9 cellular contexts compared by ENCODE assay signal in the genomic region with DNA sequence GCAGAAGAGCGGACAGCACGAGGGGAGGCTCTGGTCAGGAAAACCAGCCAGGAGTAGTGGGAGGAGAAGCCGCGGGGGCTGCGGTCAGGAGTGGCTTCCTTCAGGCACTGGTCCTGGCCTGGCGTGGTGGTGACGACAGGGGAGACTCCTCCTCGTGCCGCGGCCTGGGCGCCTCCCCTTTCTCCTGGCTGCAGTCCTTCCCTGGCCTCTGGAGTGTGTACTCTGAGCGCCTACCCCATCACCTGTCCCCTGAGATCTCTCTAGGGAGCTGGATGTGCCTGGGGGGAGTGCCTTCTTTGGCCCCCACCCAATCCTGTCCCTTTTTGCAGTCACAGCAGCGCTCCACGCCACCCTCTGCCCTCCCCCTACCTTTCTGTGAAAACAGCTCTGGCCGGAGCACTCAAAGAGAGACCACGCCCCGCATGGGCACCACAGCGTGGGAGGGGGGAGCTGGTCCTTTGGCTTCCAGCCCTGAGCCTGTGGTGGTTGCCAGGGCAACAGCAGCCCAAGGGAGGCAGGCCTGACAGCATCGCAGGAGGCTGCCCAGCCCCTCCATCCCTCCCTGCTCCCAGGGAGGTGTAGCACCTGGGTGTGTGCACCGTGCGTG.
DNase-seq lines count a peak whose midpoint lies in the region; TF ChIP-seq lines count a peak whose summit lies in the region.
"Had no signal": no experiment of that assay in that cellular context is flagged by ENCODE, and none has a peak within 500 bp of the region (broad histone marks: within the 10 kb centered on the region; RNA-seq: fewer than 3 reads in every experiment).

No MANE protein-coding gene starts in this region.

- CTCF ChIA-PET in GM10248 (lab: Yijun Ruan, JAX), result no interaction called here

- no peak for TF ChIP-seq EP300 in ovary (IDR thresholded peaks at IDR 0.05)

- no peaks in the 10 kb centered on the region for H3K36me3 ChIP-seq in GM23248 (ENCODE audit: low read depth)
- H3K36me3 ChIP-seq in ovary, result no peaks in the 10 kb centered on the region
- H3K36me3 ChIP-seq: neutrophil had no signal

- POLR2A ChIA-PET in GM10248 (lab: Yijun Ruan, JAX), result no interaction called here

- no peaks in the 10 kb centered on the region for H3K27me3 ChIP-seq in GM23248 (replicated peaks; ENCODE audit: insufficient read depth)
- H3K27me3 ChIP-seq in ovary, result no peaks in the 10 kb centered on the region

- in situ Hi-C loops in GM23248 (cut with MboI) (no loop called here), GM13976 (cut with MboI; ENCODE audit: low sequenced_read_pairs, unreplicated experiment) (no loop called here)

- H3K27ac ChIP-seq in GM23248 (no peak overlapping the region), ovary (peak overlapping the region; percentile 31 to 72)
- H3K27ac ChIP-seq: neutrophil had no signal

- H3K4me1 ChIP-seq in GM23248 (ENCODE audit: insufficient read depth), result peaks cover 5% of the 10 kb centered on the region
- H3K4me1 ChIP-seq in ovary (ENCODE audit: insufficient read depth), result peaks cover 21% of the 10 kb centered on the region

- no peaks in the 10 kb centered on the region for H3K9me3 ChIP-seq in GM23248 (ENCODE audit: low read depth)
- H3K9me3 ChIP-seq in ovary, result no peaks in the 10 kb centered on the region
- H3K9me3 ChIP-seq: neutrophil had no signal

- H3K79me2 ChIP-seq in GM23248 (ENCODE audit: insufficient read depth), result no peaks in the 10 kb centered on the region

- no peak overlapping the region for H3K4me2 ChIP-seq in GM23248 (ENCODE audit: unreplicated experiment)

- H3K4me3 ChIP-seq in GM23248, result no peak overlapping the region
- no peak overlapping the region for H3K4me3 ChIP-seq in ovary

- peak; percentile 66 for DNase-seq in GM23248
- DNase-seq in NCI-H510A treated with DMSO at 0.1 percent for 48 hours (lab: John Stamatoyannopoulos, UW), result peak; percentile 93
- DNase-seq in dermis blood vessel endothelial cell, result peak; percentile 41
- DNase-seq in ovary, result peak; percentile 70 to 95 (median 89)
- DNase-seq in GM13976 (ENCODE audit: low spot score), result no peak
- DNase-seq in GM10248 (ENCODE audit: extremely low spot score), result no peak
- no peak for DNase-seq in HuH-7.5 (ENCODE audit: low spot score)
- no peak for DNase-seq in stimulated activated CD4-positive, alpha-beta T cell treated with anti-CD3 and anti-CD28 coated beads, Interleukin-15, amount 100 ng/mL, for 24 hours

- TF ChIP-seq CTCF in ovary (IDR thresholded peaks at IDR 0.05) (no peak), GM13976 (IDR thresholded peaks at IDR 0.05; ENCODE audit: borderline replicate concordance, control extremely low read depth, extremely low read depth, insufficient read depth, missing control alignments) (no peak), GM10248 (IDR thresholded peaks at IDR 0.05; ENCODE audit: control extremely low read depth, extremely low read depth, low read depth, missing control alignments) (no peak)

- H2AFZ ChIP-seq in GM23248, result no peak overlapping the region; the same call in 1 of the 2 replicates

- no peaks in the 10 kb centered on the region for H3F3A ChIP-seq in GM23248 (ENCODE audit: insufficient read depth)

- WGBS in GM23248 (ENCODE audit: low coverage in 1 of 2, low lambda C conversion rate in 2 of 2, missing lambda C conversion rate in 2 of 2), 2 experiments, result 11 to 16% methylated on average over 20 of the region's 21 CpGs
- 6 to 7% (median 6%) methylated on average over 21 of the region's 21 CpGs for WGBS in ovary, 3 donors

- H4K20me1 ChIP-seq in GM23248 (ENCODE audit: insufficient read depth), result no peaks in the 10 kb centered on the region

- no peak overlapping the region for H3K9ac ChIP-seq in GM23248

- H3K9me2 ChIP-seq in GM23248 (ENCODE audit: insufficient read depth), result no peaks in the 10 kb centered on the region

- no peak for TF ChIP-seq POLR2A in ovary (IDR thresholded peaks at IDR 0.05)

- intact Hi-C loops in ovary (cut with DNase I), result loop anchor here in 1 of 4 donors (5.0 kb wide), 1 partner anchor 120 kb away; no protein-coding TSS in a partner anchor

Comparison
In these comparisons a context has a peak if more than half of its experiments do, and no peak if none do; other contexts are left out.
1. DNase-seq: peak in GM23248 (single experiment), NCI-H510A treated with DMSO at 0.1 percent for 48 hours (single experiment), dermis blood vessel endothelial cell (single experiment) and ovary (5 of 5); none in GM13976 (single experiment), GM10248 (single experiment), HuH-7.5 (single experiment) and stimulated activated CD4-positive, alpha-beta T cell treated with anti-CD3 and anti-CD28 coated beads, Interleukin-15, amount 100 ng/mL, for 24 hours (single experiment).